Comparison of ENCODE assay signal across 8 cellular contexts in the genomic region with DNA sequence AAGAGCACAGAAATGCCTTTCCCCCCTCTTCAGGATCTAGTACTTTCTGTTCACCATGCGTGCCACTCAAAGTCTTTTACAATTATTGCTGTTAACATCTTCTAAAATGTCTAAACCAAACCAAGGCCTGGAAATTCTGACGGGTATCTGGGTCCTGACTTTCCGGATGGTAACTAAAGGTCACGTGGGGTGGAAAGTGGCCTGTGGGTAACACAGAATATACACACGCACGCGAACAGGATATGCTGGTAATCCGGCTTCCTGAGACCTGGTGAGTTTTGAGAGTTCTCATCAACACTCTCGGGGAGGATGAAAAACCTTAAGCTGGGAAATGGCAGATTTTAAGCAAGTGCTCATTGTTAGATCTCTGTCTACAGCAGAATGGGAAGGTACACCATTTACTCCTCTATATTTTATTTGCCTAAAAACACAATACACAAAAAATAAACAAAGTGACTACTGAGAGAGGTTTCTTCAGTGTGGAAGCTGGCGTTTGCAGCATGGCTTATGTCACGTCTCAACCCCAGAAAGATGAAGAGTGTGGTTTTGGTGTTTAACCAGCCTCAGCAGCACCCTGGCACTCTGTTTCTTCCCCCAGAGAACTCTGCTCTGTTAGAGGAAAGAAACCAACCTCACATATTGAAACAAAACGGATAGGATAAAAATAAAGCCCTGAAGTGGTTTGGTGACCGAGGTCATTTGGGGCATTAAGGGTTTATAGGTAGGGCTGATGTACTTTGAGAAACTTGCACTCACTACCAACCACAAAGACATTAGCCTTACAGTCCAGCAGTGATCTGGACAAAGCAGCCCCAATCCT. TPM values are rescaled to one million over a fixed set of nuclear protein-coding genes. Genes with fewer than 3 reads are reported as not detected.
DNase-seq lines count a peak whose midpoint lies in the region; ATAC-seq and TF ChIP-seq lines count a peak whose summit lies in the region.

No MANE protein-coding gene starts in this region.

- no peak for TF ChIP-seq EP300 in suprapubic skin (IDR thresholded peaks at IDR 0.05)

- no peak for TF ChIP-seq CTCF in suprapubic skin (IDR thresholded peaks at IDR 0.05)

- TF ChIP-seq POLR2A in suprapubic skin (IDR thresholded peaks at IDR 0.05), result no peak

- H3K27me3 ChIP-seq in effector memory CD4-positive, alpha-beta T cell (replicated peaks; ENCODE audit: control insufficient read depth, insufficient read depth, low read length, poor library complexity, severe bottlenecking), result no peaks in the 10 kb centered on the region
- H3K27me3 ChIP-seq in suprapubic skin, result no peaks in the 10 kb centered on the region

- H3K36me3 ChIP-seq in effector memory CD4-positive, alpha-beta T cell (ENCODE audit: control insufficient read depth, insufficient read depth, low read length), result no peaks in the 10 kb centered on the region
- peaks cover 6% of the 10 kb centered on the region for H3K36me3 ChIP-seq in suprapubic skin

- peak overlapping the region; percentile 85 for H3K27ac ChIP-seq in effector memory CD4-positive, alpha-beta T cell (ENCODE audit: insufficient read depth, low read length, poor library complexity, severe bottlenecking)
- no peak overlapping the region for H3K27ac ChIP-seq in suprapubic skin

- ATAC-seq in GM18508 (IDR thresholded peaks at IDR 0.05; ENCODE audit: insufficient read depth, unreplicated experiment) (peak; percentile 60), HG02943 (IDR thresholded peaks at IDR 0.05; ENCODE audit: low read depth, unreplicated experiment) (peak; percentile 73)

- H3K9me3 ChIP-seq in effector memory CD4-positive, alpha-beta T cell (ENCODE audit: control insufficient read depth, low read length), result no peaks in the 10 kb centered on the region
- H3K9me3 ChIP-seq in suprapubic skin, result no peaks in the 10 kb centered on the region

- DNase-seq in activated CD4-positive, CD25-positive, alpha-beta regulatory T cell (lab: John Stamatoyannopoulos, UW), result peak; percentile 40 to 54 (median 50)
- DNase-seq in effector memory CD4-positive, alpha-beta T cell, result peak; percentile 74 to 78 (median 76)
- DNase-seq in stimulated activated CD8-positive, alpha-beta memory T cell treated with anti-CD3 and anti-CD28 coated beads, Interleukin-4, amount 100 ng/mL, for 4 hours (ENCODE audit: low read depth in 2 of 2, low spot score in 1 of 2), result peak; percentile 74 to 78
- no peak for DNase-seq in suprapubic skin (ENCODE audit: low spot score in 2 of 2)
- no peak for DNase-seq in OCI-M2 (lab: John Stamatoyannopoulos, UW; ENCODE audit: unreplicated experiment)
- DNase-seq in NOMO-1 (lab: John Stamatoyannopoulos, UW; ENCODE audit: unreplicated experiment in 2 of 2), result no peak

- WGBS in suprapubic skin, result 86% methylated on average over 13 of the region's 13 CpGs

- H3K4me3 ChIP-seq in effector memory CD4-positive, alpha-beta T cell (ENCODE audit: insufficient read depth, low read depth, low read length, poor library complexity, severe bottlenecking), result peak overlapping the region; percentile 12
- no peak overlapping the region for H3K4me3 ChIP-seq in suprapubic skin

- H3K4me1 ChIP-seq in effector memory CD4-positive, alpha-beta T cell (ENCODE audit: control insufficient read depth, insufficient read depth, low read length, poor library complexity, severe bottlenecking), result peaks cover 60% of the 10 kb centered on the region
- peaks cover 27% of the 10 kb centered on the region for H3K4me1 ChIP-seq in suprapubic skin

RNA-seq across cellular contexts. Expression of gene SMG6, which starts 37.3 kb away (rescaled TPM):
- total RNA-seq in suprapubic skin, result 10 to 100 TPM; 29.6 to 58.6 (median 45.5) TPM

RNA-seq across cellular contexts. Expression of gene SRR, which starts 37.5 kb away (rescaled TPM):
- total RNA-seq in suprapubic skin, result 10 to 100 TPM in 3 of 4 donors, 1 to 10 TPM in 1; 4.0 to 13.9 (median 11.2) TPM

Comparison
In these comparisons a context has a peak if more than half of its experiments do, and no peak if none do; other contexts are left out.
1. DNase-seq: peak in activated CD4-positive, CD25-positive, alpha-beta regulatory T cell (4 of 4), effector memory CD4-positive, alpha-beta T cell (3 of 3) and stimulated activated CD8-positive, alpha-beta memory T cell treated with anti-CD3 and anti-CD28 coated beads, Interleukin-4, amount 100 ng/mL, for 4 hours (2 of 2); none in suprapubic skin (0 of 2), OCI-M2 (single experiment) and NOMO-1 (0 of 2).